11 cellular contexts compared by ENCODE assay signal in the genomic region with DNA sequence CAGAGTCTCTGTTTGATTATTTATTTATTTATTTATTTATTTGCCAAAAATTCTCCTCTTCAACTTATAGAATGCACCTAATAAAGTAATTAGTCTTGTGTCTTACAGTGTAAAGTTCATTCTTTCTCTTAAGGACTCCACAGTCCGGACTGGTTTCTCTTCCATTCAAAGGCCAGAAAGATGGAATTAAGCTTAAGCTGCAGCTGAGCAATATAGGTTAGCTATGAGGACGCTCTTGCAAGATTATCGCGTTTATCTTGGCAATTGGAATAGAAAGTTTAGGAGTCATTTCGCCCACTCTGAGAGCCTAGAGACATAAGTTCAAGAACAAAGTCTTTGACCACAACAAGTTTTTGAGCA. TPM values are rescaled to one million over a fixed set of nuclear protein-coding genes. Genes with fewer than 3 reads are reported as not detected.
DNase-seq lines count a peak whose midpoint lies in the region; ATAC-seq and TF ChIP-seq lines count a peak whose summit lies in the region.
"Had no signal": no experiment of that assay in that cellular context is flagged by ENCODE, and none has a peak within 500 bp of the region (broad histone marks: within the 10 kb centered on the region; RNA-seq: fewer than 3 reads in every experiment).

No MANE protein-coding gene starts in this region.

- peak overlapping the region; percentile 70 for H3K27ac Mint-ChIP-seq in stimulated activated naive CD8-positive, alpha-beta T cell treated with anti-CD3 and anti-CD28 coated beads, Interleukin-15, Interleukin-2, amounts not matched to agents 100 ng/mL and 50 ng/mL, for 24 hours
- H3K27ac Mint-ChIP-seq in WTC11 (no peak overlapping the region), type B pancreatic cell (no peak overlapping the region)

- H3K27me3 Mint-ChIP-seq in stimulated activated naive CD8-positive, alpha-beta T cell treated with anti-CD3 and anti-CD28 coated beads, Interleukin-15, Interleukin-2, amounts not matched to agents 100 ng/mL and 50 ng/mL, for 24 hours: no peaks in the 10 kb centered on the region
- H3K27me3 Mint-ChIP-seq in WTC11 (ENCODE audit: low read depth) (no peaks in the 10 kb centered on the region), type B pancreatic cell (no peaks in the 10 kb centered on the region)

- CTCF ChIA-PET in WTC11 (lab: Charles Lee): interaction anchor here (0.5 to 3.4 kb wide), 79 partner anchors 8 to 1665 kb away, joined by 3 to 150 read pairs (median 5); a partner anchor contains a TSS

- H3K9me3 Mint-ChIP-seq in stimulated activated naive CD8-positive, alpha-beta T cell treated with anti-CD3 and anti-CD28 coated beads, Interleukin-15, Interleukin-2, amounts not matched to agents 100 ng/mL and 50 ng/mL, for 24 hours: no peaks in the 10 kb centered on the region
- H3K9me3 Mint-ChIP-seq in WTC11 (no peaks in the 10 kb centered on the region), type B pancreatic cell (peaks cover 2% of the 10 kb centered on the region)

- TF ChIP-seq CTCF in WTC11 (IDR thresholded peaks at IDR 0.05) (no peak), type B pancreatic cell (conservative IDR thresholded peaks at IDR 0.05) (peak; percentile 15)

- peaks cover 30% of the 10 kb centered on the region for H3K4me1 Mint-ChIP-seq in stimulated activated naive CD8-positive, alpha-beta T cell treated with anti-CD3 and anti-CD28 coated beads, Interleukin-15, Interleukin-2, amounts not matched to agents 100 ng/mL and 50 ng/mL, for 24 hours (ENCODE audit: low read depth)
- H3K4me1 Mint-ChIP-seq in WTC11 (peaks cover 9% of the 10 kb centered on the region; the same call in 1 of the 2 replicates), type B pancreatic cell (ENCODE audit: unreplicated experiment) (peaks cover 23% of the 10 kb centered on the region)

- POLR2A ChIA-PET in WTC11 (lab: Charles Lee): interaction anchor here (1.3 to 1.7 kb wide), 3 partner anchors 15 to 35 kb away, joined by 4 to 6 read pairs (median 4); a partner anchor contains a TSS

- no peak for ATAC-seq in stimulated activated naive CD8-positive, alpha-beta T cell treated with anti-CD3 and anti-CD28 coated beads, Interleukin-15, Interleukin-2, amounts not matched to agents 100 U/mL and 50 U/mL, for 24 hours
- ATAC-seq in HG02884 (IDR thresholded peaks at IDR 0.05; ENCODE audit: unreplicated experiment) (peak; percentile 7), WTC11 (peak; percentile 14)

- no peaks in the 10 kb centered on the region for H3K36me3 Mint-ChIP-seq in stimulated activated naive CD8-positive, alpha-beta T cell treated with anti-CD3 and anti-CD28 coated beads, Interleukin-15, Interleukin-2, amounts not matched to agents 100 ng/mL and 50 ng/mL, for 24 hours (ENCODE audit: low read depth)
- no peaks in the 10 kb centered on the region for H3K36me3 Mint-ChIP-seq in WTC11
- H3K36me3 Mint-ChIP-seq in type B pancreatic cell: no peaks in the 10 kb centered on the region

- DNase-seq in stimulated activated naive CD8-positive, alpha-beta T cell treated with anti-CD3 and anti-CD28 coated beads, Interleukin-15, Interleukin-2, amounts not matched to agents 100 U/mL and 50 U/mL, for 24 hours: no peak
- no peak for DNase-seq in WTC11 (ENCODE audit: low spot score)
- DNase-seq in type B pancreatic cell (ENCODE audit: extremely low spot score, unreplicated experiment): no peak
- DNase-seq in RPMI8226: no peak
- no peak for DNase-seq in mucosa of gallbladder (ENCODE audit: low spot score)
- no peak for DNase-seq in HK-2 (ENCODE audit: unreplicated experiment)
- DNase-seq: NCI-H187 had no signal

- H3K4me3 Mint-ChIP-seq in stimulated activated naive CD8-positive, alpha-beta T cell treated with anti-CD3 and anti-CD28 coated beads, Interleukin-15, Interleukin-2, amounts not matched to agents 100 ng/mL and 50 ng/mL, for 24 hours: no peak overlapping the region
- H3K4me3 Mint-ChIP-seq in WTC11 (no peak overlapping the region), type B pancreatic cell (no peak overlapping the region)

TF ChIP-seq in WTC11, 78 proteins besides CTCF, POLR2A, EP300 and RAD21:
- no peak for TF ChIP-seq CREB1 (CRISPR knock-in tag; IDR thresholded peaks at IDR 0.05)
- no peak for TF ChIP-seq GABPB1 (CRISPR knock-in tag; IDR thresholded peaks at IDR 0.05)
- TF ChIP-seq, protein P1, sequence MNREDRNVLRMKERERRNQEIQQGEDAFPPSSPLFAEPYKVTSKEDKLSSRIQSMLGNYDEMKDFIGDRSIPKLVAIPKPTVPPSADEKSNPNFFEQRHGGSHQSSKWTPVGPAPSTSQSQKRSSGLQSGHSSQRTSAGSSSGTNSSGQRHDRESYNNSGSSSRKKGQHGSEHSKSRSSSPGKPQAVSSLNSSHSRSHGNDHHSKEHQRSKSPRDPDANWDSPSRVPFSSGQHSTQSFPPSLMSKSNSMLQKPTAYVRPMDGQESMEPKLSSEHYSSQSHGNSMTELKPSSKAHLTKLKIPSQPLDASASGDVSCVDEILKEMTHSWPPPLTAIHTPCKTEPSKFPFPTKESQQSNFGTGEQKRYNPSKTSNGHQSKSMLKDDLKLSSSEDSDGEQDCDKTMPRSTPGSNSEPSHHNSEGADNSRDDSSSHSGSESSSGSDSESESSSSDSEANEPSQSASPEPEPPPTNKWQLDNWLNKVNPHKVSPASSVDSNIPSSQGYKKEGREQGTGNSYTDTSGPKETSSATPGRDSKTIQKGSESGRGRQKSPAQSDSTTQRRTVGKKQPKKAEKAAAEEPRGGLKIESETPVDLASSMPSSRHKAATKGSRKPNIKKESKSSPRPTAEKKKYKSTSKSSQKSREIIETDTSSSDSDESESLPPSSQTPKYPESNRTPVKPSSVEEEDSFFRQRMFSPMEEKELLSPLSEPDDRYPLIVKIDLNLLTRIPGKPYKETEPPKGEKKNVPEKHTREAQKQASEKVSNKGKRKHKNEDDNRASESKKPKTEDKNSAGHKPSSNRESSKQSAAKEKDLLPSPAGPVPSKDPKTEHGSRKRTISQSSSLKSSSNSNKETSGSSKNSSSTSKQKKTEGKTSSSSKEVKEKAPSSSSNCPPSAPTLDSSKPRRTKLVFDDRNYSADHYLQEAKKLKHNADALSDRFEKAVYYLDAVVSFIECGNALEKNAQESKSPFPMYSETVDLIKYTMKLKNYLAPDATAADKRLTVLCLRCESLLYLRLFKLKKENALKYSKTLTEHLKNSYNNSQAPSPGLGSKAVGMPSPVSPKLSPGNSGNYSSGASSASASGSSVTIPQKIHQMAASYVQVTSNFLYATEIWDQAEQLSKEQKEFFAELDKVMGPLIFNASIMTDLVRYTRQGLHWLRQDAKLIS (CRISPR knock-in tag; IDR thresholded peaks at IDR 0.05; ENCODE audit: borderline replicate concordance): no peak
- TF ChIP-seq FOXP1 (CRISPR knock-in tag; IDR thresholded peaks at IDR 0.05; ENCODE audit: borderline replicate concordance): no peak
- TF ChIP-seq FOXJ3 (CRISPR knock-in tag; IDR thresholded peaks at IDR 0.05; ENCODE audit: borderline replicate concordance): no peak
- no peak for TF ChIP-seq ZNF671 (CRISPR knock-in tag; IDR thresholded peaks at IDR 0.05)
- TF ChIP-seq JAZF1 (CRISPR knock-in tag; IDR thresholded peaks at IDR 0.05): no peak
- no peak for TF ChIP-seq EMX1 (CRISPR knock-in tag; IDR thresholded peaks at IDR 0.05)
- TF ChIP-seq ATF1 (CRISPR knock-in tag; IDR thresholded peaks at IDR 0.05): no peak
- TF ChIP-seq, protein P2, sequence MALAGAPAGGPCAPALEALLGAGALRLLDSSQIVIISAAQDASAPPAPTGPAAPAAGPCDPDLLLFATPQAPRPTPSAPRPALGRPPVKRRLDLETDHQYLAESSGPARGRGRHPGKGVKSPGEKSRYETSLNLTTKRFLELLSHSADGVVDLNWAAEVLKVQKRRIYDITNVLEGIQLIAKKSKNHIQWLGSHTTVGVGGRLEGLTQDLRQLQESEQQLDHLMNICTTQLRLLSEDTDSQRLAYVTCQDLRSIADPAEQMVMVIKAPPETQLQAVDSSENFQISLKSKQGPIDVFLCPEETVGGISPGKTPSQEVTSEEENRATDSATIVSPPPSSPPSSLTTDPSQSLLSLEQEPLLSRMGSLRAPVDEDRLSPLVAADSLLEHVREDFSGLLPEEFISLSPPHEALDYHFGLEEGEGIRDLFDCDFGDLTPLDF (CRISPR knock-in tag; IDR thresholded peaks at IDR 0.05): no peak
- TF ChIP-seq, protein P3, sequence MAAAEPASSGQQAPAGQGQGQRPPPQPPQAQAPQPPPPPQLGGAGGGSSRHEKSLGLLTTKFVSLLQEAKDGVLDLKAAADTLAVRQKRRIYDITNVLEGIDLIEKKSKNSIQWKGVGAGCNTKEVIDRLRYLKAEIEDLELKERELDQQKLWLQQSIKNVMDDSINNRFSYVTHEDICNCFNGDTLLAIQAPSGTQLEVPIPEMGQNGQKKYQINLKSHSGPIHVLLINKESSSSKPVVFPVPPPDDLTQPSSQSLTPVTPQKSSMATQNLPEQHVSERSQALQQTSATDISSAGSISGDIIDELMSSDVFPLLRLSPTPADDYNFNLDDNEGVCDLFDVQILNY (CRISPR knock-in tag; IDR thresholded peaks at IDR 0.05): no peak
- TF ChIP-seq, protein P4, sequence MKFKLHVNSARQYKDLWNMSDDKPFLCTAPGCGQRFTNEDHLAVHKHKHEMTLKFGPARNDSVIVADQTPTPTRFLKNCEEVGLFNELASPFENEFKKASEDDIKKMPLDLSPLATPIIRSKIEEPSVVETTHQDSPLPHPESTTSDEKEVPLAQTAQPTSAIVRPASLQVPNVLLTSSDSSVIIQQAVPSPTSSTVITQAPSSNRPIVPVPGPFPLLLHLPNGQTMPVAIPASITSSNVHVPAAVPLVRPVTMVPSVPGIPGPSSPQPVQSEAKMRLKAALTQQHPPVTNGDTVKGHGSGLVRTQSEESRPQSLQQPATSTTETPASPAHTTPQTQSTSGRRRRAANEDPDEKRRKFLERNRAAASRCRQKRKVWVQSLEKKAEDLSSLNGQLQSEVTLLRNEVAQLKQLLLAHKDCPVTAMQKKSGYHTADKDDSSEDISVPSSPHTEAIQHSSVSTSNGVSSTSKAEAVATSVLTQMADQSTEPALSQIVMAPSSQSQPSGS (CRISPR knock-in tag; IDR thresholded peaks at IDR 0.05; ENCODE audit: borderline replicate concordance, low read depth): no peak
TF ChIP-seq in WTC11: peak in this region for 0.

RNA-seq across cellular contexts. Expression of a gene that starts 15.0 kb away (rescaled TPM):
- total RNA-seq in WTC11 (2021) (2.8 to 3.3 TPM (median 2.8 TPM) in 3 replicates), type B pancreatic cell (ENCODE audit: low replicate concordance) (4.8 and 14.8 TPM in 2 replicates), mucosa of gallbladder (not detected)
- total RNA-seq: fibroblast of villous mesenchyme, liver had no signal

RNA-seq across cellular contexts. Expression of a gene that starts 20.8 kb away (rescaled TPM):
- not detected in 3 replicates for total RNA-seq in WTC11 (2021)
- 0.48 TPM in 1 of 2 replicates, not detected in the other for total RNA-seq in type B pancreatic cell (ENCODE audit: low replicate concordance)
- 0.12 TPM for total RNA-seq in mucosa of gallbladder
- total RNA-seq: fibroblast of villous mesenchyme, liver had no signal

RNA-seq across cellular contexts. Expression of a gene that starts 34.9 kb away (rescaled TPM):
- total RNA-seq in WTC11 (2021) (27.6 to 32.4 TPM (median 29.2 TPM) in 3 replicates), type B pancreatic cell (ENCODE audit: low replicate concordance) (32.7 and 40.2 TPM in 2 replicates), mucosa of gallbladder (34.2 TPM)
